Comparison of ENCODE assay signal across 9 cellular contexts in the genomic region with DNA sequence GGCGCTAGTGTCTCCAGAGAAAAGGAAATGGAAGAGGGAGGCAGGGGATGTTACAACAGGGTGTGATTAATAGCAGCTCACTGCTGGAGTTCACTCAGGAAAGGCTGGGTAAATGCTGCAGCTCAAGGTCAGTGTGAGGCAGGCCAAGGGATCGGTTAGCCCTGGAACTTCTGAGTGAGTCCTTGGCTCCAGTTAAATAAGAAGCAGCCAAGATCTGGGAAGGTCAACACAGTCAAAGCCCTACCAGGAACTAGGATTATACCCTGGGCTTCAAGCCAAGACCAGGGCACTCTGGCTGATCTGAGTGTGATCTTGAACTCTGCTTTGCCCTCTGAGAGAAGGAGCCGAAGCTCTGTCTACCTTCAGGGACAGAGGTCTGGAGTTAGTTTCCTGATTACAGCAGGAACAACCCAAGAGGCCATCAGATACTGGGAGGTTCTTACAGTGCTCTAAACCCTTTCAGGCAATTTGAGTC. TPM values are rescaled to one million over a fixed set of nuclear protein-coding genes. Genes with fewer than 3 reads are reported as not detected.
DNase-seq lines count a peak whose midpoint lies in the region; ATAC-seq, FAIRE-seq and TF ChIP-seq lines count a peak whose summit lies in the region.
"Had no signal": no experiment of that assay in that cellular context is flagged by ENCODE, and none has a peak within 500 bp of the region (broad histone marks: within the 10 kb centered on the region; RNA-seq: fewer than 3 reads in every experiment).

No MANE protein-coding gene starts in this region.

- peak overlapping the region; percentile 67 for H3K27ac ChIP-seq in VCaP
- H3K27ac ChIP-seq in right cardiac atrium (ENCODE audit: low read length), result peak overlapping the region; percentile 87
- peak overlapping the region; percentile 74 to 82 for H3K27ac ChIP-seq in small intestine (ENCODE audit: low read depth in 1 of 2, low read length in 1 of 2)

- H3K9me3 ChIP-seq in right cardiac atrium (ENCODE audit: control insufficient read depth, low read length) (no peaks in the 10 kb centered on the region), small intestine (ENCODE audit: control insufficient read depth, low read depth) (no peaks in the 10 kb centered on the region)

- H3K27me3 ChIP-seq in right cardiac atrium (ENCODE audit: control insufficient read depth, insufficient read depth) (no peaks in the 10 kb centered on the region), small intestine (ENCODE audit: control insufficient read depth in 2 of 2, insufficient read depth in 2 of 2, low read length in 2 of 2) (no peaks in the 10 kb centered on the region)

- no peaks in the 10 kb centered on the region for H3K36me3 ChIP-seq in small intestine (ENCODE audit: control insufficient read depth in 2 of 2, insufficient read depth in 2 of 2, low read length in 2 of 2)

- ATAC-seq in right cardiac atrium, result peak; percentile 97
- no peak for ATAC-seq in GM21529 (IDR thresholded peaks at IDR 0.05; ENCODE audit: unreplicated experiment)
- no peak for ATAC-seq in GM21786 (IDR thresholded peaks at IDR 0.05; ENCODE audit: unreplicated experiment)
- ATAC-seq in GM18861 (IDR thresholded peaks at IDR 0.05; ENCODE audit: unreplicated experiment), result no peak

- peak; percentile 77 for DNase-seq in HCEC 1CT
- DNase-seq in right cardiac atrium, result peak; percentile 69 to 84 (median 78)
- DNase-seq in small intestine, result peak; percentile 99
- no peak for DNase-seq in GM19240 (ENCODE audit: insufficient read length, low spot score)

- TF ChIP-seq CTCF in VCaP (conservative IDR thresholded peaks at IDR 0.05), result no peak

- 25% methylated on average over 3 of the region's 3 CpGs for WGBS in right cardiac atrium
- WGBS in small intestine, 3 donors, result 6 to 31% (median 26%) methylated on average over 3 of the region's 3 CpGs

- H3K4me3 ChIP-seq in right cardiac atrium (ENCODE audit: low read length) (no peak overlapping the region), small intestine (ENCODE audit: low read depth in 1 of 2, low read length in 2 of 2) (no peak overlapping the region)

- H3K4me1 ChIP-seq in right cardiac atrium (ENCODE audit: control insufficient read depth, insufficient read depth, low read length) (peaks cover 8% of the 10 kb centered on the region), small intestine (ENCODE audit: control insufficient read depth in 2 of 2, insufficient read depth in 1 of 2, low read depth in 1 of 2, low read length in 1 of 2) (peaks cover 5 to 12% of the 10 kb centered on the region in 2 donors)

- FAIRE-seq in small intestine (lab: Jason Lieb, UNC), result no peak
- FAIRE-seq: TTC549 had no signal

- intact Hi-C loops in right cardiac atrium (cut with DNase I), result no loop called here

RNA-seq across cellular contexts. Expression of gene TPD52L1, which starts 44.3 kb away (rescaled TPM):
- total RNA-seq in right cardiac atrium, result 10 to 100 TPM; 14.9 to 29.5 (median 18.2) TPM
- polyA plus RNA-seq in right cardiac atrium, result 36.1 TPM
- polyA plus RNA-seq in small intestine, result 10 to 100 TPM; 10.8 to 40.6 (median 20.8) TPM

Comparison
In these comparisons a context has a peak if more than half of its experiments do, and no peak if none do; other contexts are left out.
1. ATAC-seq: peak in right cardiac atrium (2 of 2); none in GM21529 (single experiment), GM21786 (single experiment) and GM18861 (single experiment).
2. Peak in every context shown above with its lines, with median percentiles within 50 percentile points of each other: H3K27ac ChIP-seq.